In genomic region chr16:11797166-11797956, GRCh38 we compare ENCODE assay signal across 1 cellular context.
TF ChIP-seq lines count a peak whose summit lies in the region.

A gene with protein sequence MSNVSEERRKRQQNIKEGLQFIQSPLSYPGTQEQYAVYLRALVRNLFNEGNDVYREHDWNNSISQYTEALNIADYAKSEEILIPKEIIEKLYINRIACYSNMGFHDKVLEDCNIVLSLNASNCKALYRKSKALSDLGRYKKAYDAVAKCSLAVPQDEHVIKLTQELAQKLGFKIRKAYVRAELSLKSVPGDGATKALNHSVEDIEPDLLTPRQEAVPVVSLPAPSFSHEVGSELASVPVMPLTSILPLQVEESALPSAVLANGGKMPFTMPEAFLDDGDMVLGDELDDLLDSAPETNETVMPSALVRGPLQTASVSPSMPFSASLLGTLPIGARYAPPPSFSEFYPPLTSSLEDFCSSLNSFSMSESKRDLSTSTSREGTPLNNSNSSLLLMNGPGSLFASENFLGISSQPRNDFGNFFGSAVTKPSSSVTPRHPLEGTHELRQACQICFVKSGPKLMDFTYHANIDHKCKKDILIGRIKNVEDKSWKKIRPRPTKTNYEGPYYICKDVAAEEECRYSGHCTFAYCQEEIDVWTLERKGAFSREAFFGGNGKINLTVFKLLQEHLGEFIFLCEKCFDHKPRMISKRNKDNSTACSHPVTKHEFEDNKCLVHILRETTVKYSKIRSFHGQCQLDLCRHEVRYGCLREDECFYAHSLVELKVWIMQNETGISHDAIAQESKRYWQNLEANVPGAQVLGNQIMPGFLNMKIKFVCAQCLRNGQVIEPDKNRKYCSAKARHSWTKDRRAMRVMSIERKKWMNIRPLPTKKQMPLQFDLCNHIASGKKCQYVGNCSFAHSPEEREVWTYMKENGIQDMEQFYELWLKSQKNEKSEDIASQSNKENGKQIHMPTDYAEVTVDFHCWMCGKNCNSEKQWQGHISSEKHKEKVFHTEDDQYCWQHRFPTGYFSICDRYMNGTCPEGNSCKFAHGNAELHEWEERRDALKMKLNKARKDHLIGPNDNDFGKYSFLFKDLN (minus strand): TSS chr16:11797258. CDS start chr16:11782354, 14,904 bp downstream.

TF ChIP-seq in HepG2, 621 proteins besides CTCF, POLR2A, EP300 and RAD21 (continued from another document and continues in another):
- peak; percentile 83; the same call in 1 of the 2 replicates for TF ChIP-seq PREB (CRISPR knock-in tag; IDR thresholded peaks at IDR 0.05)
- TF ChIP-seq, protein P1, sequence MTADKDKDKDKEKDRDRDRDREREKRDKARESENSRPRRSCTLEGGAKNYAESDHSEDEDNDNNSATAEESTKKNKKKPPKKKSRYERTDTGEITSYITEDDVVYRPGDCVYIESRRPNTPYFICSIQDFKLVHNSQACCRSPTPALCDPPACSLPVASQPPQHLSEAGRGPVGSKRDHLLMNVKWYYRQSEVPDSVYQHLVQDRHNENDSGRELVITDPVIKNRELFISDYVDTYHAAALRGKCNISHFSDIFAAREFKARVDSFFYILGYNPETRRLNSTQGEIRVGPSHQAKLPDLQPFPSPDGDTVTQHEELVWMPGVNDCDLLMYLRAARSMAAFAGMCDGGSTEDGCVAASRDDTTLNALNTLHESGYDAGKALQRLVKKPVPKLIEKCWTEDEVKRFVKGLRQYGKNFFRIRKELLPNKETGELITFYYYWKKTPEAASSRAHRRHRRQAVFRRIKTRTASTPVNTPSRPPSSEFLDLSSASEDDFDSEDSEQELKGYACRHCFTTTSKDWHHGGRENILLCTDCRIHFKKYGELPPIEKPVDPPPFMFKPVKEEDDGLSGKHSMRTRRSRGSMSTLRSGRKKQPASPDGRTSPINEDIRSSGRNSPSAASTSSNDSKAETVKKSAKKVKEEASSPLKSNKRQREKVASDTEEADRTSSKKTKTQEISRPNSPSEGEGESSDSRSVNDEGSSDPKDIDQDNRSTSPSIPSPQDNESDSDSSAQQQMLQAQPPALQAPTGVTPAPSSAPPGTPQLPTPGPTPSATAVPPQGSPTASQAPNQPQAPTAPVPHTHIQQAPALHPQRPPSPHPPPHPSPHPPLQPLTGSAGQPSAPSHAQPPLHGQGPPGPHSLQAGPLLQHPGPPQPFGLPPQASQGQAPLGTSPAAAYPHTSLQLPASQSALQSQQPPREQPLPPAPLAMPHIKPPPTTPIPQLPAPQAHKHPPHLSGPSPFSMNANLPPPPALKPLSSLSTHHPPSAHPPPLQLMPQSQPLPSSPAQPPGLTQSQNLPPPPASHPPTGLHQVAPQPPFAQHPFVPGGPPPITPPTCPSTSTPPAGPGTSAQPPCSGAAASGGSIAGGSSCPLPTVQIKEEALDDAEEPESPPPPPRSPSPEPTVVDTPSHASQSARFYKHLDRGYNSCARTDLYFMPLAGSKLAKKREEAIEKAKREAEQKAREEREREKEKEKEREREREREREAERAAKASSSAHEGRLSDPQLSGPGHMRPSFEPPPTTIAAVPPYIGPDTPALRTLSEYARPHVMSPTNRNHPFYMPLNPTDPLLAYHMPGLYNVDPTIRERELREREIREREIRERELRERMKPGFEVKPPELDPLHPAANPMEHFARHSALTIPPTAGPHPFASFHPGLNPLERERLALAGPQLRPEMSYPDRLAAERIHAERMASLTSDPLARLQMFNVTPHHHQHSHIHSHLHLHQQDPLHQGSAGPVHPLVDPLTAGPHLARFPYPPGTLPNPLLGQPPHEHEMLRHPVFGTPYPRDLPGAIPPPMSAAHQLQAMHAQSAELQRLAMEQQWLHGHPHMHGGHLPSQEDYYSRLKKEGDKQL (CRISPR knock-in tag; IDR thresholded peaks at IDR 0.05; ENCODE audit: low read depth): no peak
- peak; percentile 62; the same call in 1 of the 2 replicates for TF ChIP-seq ZMYM2 (CRISPR knock-in tag; IDR thresholded peaks at IDR 0.05)
- peak; percentile 76; the same call in 1 of the 2 replicates for TF ChIP-seq RNF2 (conservative IDR thresholded peaks at IDR 0.05; ENCODE audit: low read depth)
- peak; percentile 84; the same call in 1 of the 2 replicates for TF ChIP-seq ZFP36L2 (CRISPR knock-in tag; IDR thresholded peaks at IDR 0.05)
- TF ChIP-seq ZNF784 (CRISPR knock-in tag; IDR thresholded peaks at IDR 0.05; ENCODE audit: borderline replicate concordance): peak; percentile 71; the same call in 1 of the 2 replicates
- TF ChIP-seq ZNF691 (CRISPR knock-in tag; IDR thresholded peaks at IDR 0.05; ENCODE audit: borderline replicate concordance, low read depth): peak; percentile 94; the same call in 1 of the 2 replicates
- peak; percentile 99 for TF ChIP-seq HDAC1 (CRISPR knock-in tag; IDR thresholded peaks at IDR 0.05)
- no peak for TF ChIP-seq JDP2 (CRISPR knock-in tag; IDR thresholded peaks at IDR 0.05; ENCODE audit: borderline replicate concordance)
- TF ChIP-seq RBAK (CRISPR knock-in tag; IDR thresholded peaks at IDR 0.05): 0 out of 2 replicates have a peak, but pooled peaks have one; percentile 27
- TF ChIP-seq ATF5 (CRISPR knock-in tag; IDR thresholded peaks at IDR 0.05; ENCODE audit: low read depth): peak; percentile 99
- TF ChIP-seq ZNF562 (CRISPR knock-in tag; IDR thresholded peaks at IDR 0.05; ENCODE audit: borderline replicate concordance): no peak
- TF ChIP-seq ZNF816 (CRISPR knock-in tag; IDR thresholded peaks at IDR 0.05; ENCODE audit: borderline replicate concordance): peak; percentile 99
- peak; percentile 96 for TF ChIP-seq FOXC1 (CRISPR knock-in tag; IDR thresholded peaks at IDR 0.05; ENCODE audit: borderline replicate concordance)
- TF ChIP-seq ZNF83 (CRISPR knock-in tag; IDR thresholded peaks at IDR 0.05; ENCODE audit: borderline replicate concordance): peak; percentile 92; the same call in 1 of the 2 replicates
- TF ChIP-seq MED13 (CRISPR knock-in tag; IDR thresholded peaks at IDR 0.05): peak; percentile 84; the same call in 1 of the 2 replicates
- peak; percentile 21; the same call in 1 of the 2 replicates for TF ChIP-seq NR2F6 (IDR thresholded peaks at IDR 0.05)
- peak; percentile 60 for TF ChIP-seq NR2F6 (CRISPR knock-in tag; IDR thresholded peaks at IDR 0.05)
- peak; percentile 95; the same call in 1 of the 2 replicates for TF ChIP-seq ZNF34 (CRISPR knock-in tag; IDR thresholded peaks at IDR 0.05; ENCODE audit: borderline replicate concordance)
- TF ChIP-seq ZNF720 (CRISPR knock-in tag; IDR thresholded peaks at IDR 0.05): no peak
- peak; percentile 87 for TF ChIP-seq ZNF616 (CRISPR knock-in tag; IDR thresholded peaks at IDR 0.05; ENCODE audit: low read depth)
- peak; percentile 61 for TF ChIP-seq HNRNPK (IDR thresholded peaks at IDR 0.05; ENCODE audit: low read depth, low read length, poor library complexity, severe bottlenecking)
- TF ChIP-seq ZNF773 (CRISPR knock-in tag; IDR thresholded peaks at IDR 0.05; ENCODE audit: borderline replicate concordance): peak; percentile 52; the same call in 1 of the 2 replicates
- peak; percentile 91 for TF ChIP-seq ZFP90 (CRISPR knock-in tag; IDR thresholded peaks at IDR 0.05; ENCODE audit: borderline replicate concordance)
- TF ChIP-seq ZNF614 (CRISPR knock-in tag; IDR thresholded peaks at IDR 0.05; ENCODE audit: borderline replicate concordance): peak; percentile 97
- TF ChIP-seq ZBTB10 (CRISPR knock-in tag; IDR thresholded peaks at IDR 0.05; ENCODE audit: borderline replicate concordance): 0 out of 2 replicates have a peak, but pooled peaks have one; percentile 24
- TF ChIP-seq, protein P2, sequence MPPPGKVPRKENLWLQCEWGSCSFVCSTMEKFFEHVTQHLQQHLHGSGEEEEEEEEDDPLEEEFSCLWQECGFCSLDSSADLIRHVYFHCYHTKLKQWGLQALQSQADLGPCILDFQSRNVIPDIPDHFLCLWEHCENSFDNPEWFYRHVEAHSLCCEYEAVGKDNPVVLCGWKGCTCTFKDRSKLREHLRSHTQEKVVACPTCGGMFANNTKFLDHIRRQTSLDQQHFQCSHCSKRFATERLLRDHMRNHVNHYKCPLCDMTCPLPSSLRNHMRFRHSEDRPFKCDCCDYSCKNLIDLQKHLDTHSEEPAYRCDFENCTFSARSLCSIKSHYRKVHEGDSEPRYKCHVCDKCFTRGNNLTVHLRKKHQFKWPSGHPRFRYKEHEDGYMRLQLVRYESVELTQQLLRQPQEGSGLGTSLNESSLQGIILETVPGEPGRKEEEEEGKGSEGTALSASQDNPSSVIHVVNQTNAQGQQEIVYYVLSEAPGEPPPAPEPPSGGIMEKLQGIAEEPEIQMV (CRISPR knock-in tag; IDR thresholded peaks at IDR 0.05; ENCODE audit: low read depth): peak; percentile 94
- peak; percentile 89; the same call in 1 of the 2 replicates for TF ChIP-seq ZNF550 (CRISPR knock-in tag; IDR thresholded peaks at IDR 0.05; ENCODE audit: borderline replicate concordance)
- TF ChIP-seq MEIS2 (CRISPR knock-in tag; IDR thresholded peaks at IDR 0.05): peak; percentile 80
- TF ChIP-seq SMARCC2 (IDR thresholded peaks at IDR 0.05): no peak
- peak; percentile 94 for TF ChIP-seq JARID2 (CRISPR knock-in tag; IDR thresholded peaks at IDR 0.05; ENCODE audit: insufficient replicate concordance)
- TF ChIP-seq BRD4 (CRISPR knock-in tag; IDR thresholded peaks at IDR 0.05): peak; percentile 98
- peak; percentile 73; the same call in 1 of the 2 replicates for TF ChIP-seq ZNF280D (CRISPR knock-in tag; IDR thresholded peaks at IDR 0.05)
- peak; percentile 98 for TF ChIP-seq HNRNPUL1 (IDR thresholded peaks at IDR 0.05; ENCODE audit: low read depth, low read length)
